ENCODE assay signal across 10 cellular contexts in genomic region chr1:190754769-190755168, GRCh38.
DNase-seq lines count a peak whose midpoint lies in the region; ATAC-seq, FAIRE-seq and TF ChIP-seq lines count a peak whose summit lies in the region.
"Had no signal": no experiment of that assay in that cellular context is flagged by ENCODE, and none has a peak within 500 bp of the region (broad histone marks: within the 10 kb centered on the region; RNA-seq: fewer than 3 reads in every experiment).

No MANE protein-coding gene starts in this region.

- DNase-seq in ACHN (peak; percentile 18), HTR-8/SVneo (ENCODE audit: insufficient read length, low spot score) (peak; percentile 4), NCI-H748 treated with DMSO at 0.1 percent for 48 hours (lab: John Stamatoyannopoulos, UW) (peak; percentile 9), dermis microvascular lymphatic vessel endothelial cell (ENCODE audit: low read depth in 2 of 2) (peak; percentile 5 to 33), Karpas-422 (no peak), GM20000 (ENCODE audit: low spot score) (no peak)
- DNase-seq: CD8-positive, alpha-beta memory T cell; transverse colon had no signal

- ATAC-seq in GM18858 (IDR thresholded peaks at IDR 0.05; ENCODE audit: unreplicated experiment) (no peak), GM18498 (IDR thresholded peaks at IDR 0.05; ENCODE audit: unreplicated experiment) (no peak)

- no peak for TF ChIP-seq CTCF in GM20000 (IDR thresholded peaks at IDR 0.05; ENCODE audit: extremely low read depth, missing control alignments)

- in situ Hi-C loops in ACHN (cut with HindIII; ENCODE audit: low pct_ligation_motif_present, low pct_unique_long_range_greater_than_20kb, low sequenced_read_pairs): no loop called here

- no peaks in the 10 kb centered on the region for H3K36me3 ChIP-seq in Karpas-422 (ENCODE audit: insufficient read depth, low read length)
- H3K36me3 ChIP-seq: transverse colon had no signal

- H3K27me3 ChIP-seq in Karpas-422 (ENCODE audit: low read length): no peaks in the 10 kb centered on the region
- H3K27me3 ChIP-seq: transverse colon had no signal

- H3K9me2 ChIP-seq in Karpas-422 (replicated peaks; ENCODE audit: insufficient read depth, low read length): no peaks in the 10 kb centered on the region

- no peak for FAIRE-seq in HTR-8/SVneo (lab: Jason Lieb, UNC)

- H3K27ac ChIP-seq in Karpas-422 (ENCODE audit: low read length): no peak overlapping the region
- H3K27ac ChIP-seq: transverse colon had no signal

- H2AFZ ChIP-seq in Karpas-422 (ENCODE audit: low read length): no peak overlapping the region

- H3K4me3 ChIP-seq in Karpas-422 (ENCODE audit: low read length): no peak overlapping the region
- H3K4me3 ChIP-seq: transverse colon had no signal

- peaks cover 33% of the 10 kb centered on the region for H3K9me3 ChIP-seq in Karpas-422 (ENCODE audit: low read length)
- H3K9me3 ChIP-seq: transverse colon had no signal

- H3K4me1 ChIP-seq in Karpas-422 (ENCODE audit: low read length): no peaks in the 10 kb centered on the region
- H3K4me1 ChIP-seq: transverse colon had no signal

- H3K9ac ChIP-seq in Karpas-422 (ENCODE audit: low read length): no peak overlapping the region

- no peaks in the 10 kb centered on the region for H4K20me1 ChIP-seq in Karpas-422 (ENCODE audit: insufficient read depth, low read depth, low read length)

- no peaks in the 10 kb centered on the region for H3K79me2 ChIP-seq in Karpas-422 (ENCODE audit: low read length)

- no peak overlapping the region for H3K4me2 ChIP-seq in Karpas-422 (ENCODE audit: low read depth, low read length, poor library complexity, severe bottlenecking)

Comparison
In these comparisons a context has a peak if more than half of its experiments do, and no peak if none do; other contexts are left out.
1. DNase-seq: peak in ACHN (single experiment), HTR-8/SVneo (single experiment), NCI-H748 treated with DMSO at 0.1 percent for 48 hours (single experiment) and dermis microvascular lymphatic vessel endothelial cell (2 of 2); none in Karpas-422 (single experiment) and GM20000 (single experiment).